In genomic region chr17:68606451-68607307, GRCh38 we compare ENCODE assay signal across 24 cellular contexts. TPM values are rescaled to one million over a fixed set of nuclear protein-coding genes. Genes with fewer than 3 reads are reported as not detected.
"Had no signal": no experiment of that assay in that cellular context is flagged by ENCODE, and none has a peak within 500 bp of the region (broad histone marks: within the 10 kb centered on the region; RNA-seq: fewer than 3 reads in every experiment).

No MANE protein-coding gene starts in this region.

- H3K4me1 ChIP-seq: prostate gland, sigmoid colon, uterus had no signal

- H3K36me3 ChIP-seq: left lung, pancreas, prostate gland, sigmoid colon, spleen, suprapubic skin, thoracic aorta, tibial artery, uterus had no signal

- H3K27me3 ChIP-seq: pancreas, suprapubic skin, uterus had no signal

- H3K4me3 ChIP-seq: left lung, lung, mucosa of descending colon, pancreas, prostate gland, sigmoid colon, spleen, suprapubic skin, thoracic aorta, tibial artery, uterus had no signal

- DNase-seq: hippocampal formation; kidney glomerular epithelial cell; left cardiac atrium; left lung; midbrain; mucosa of descending colon; naive thymus-derived CD4-positive, alpha-beta T cell; pancreas; posterior cingulate gyrus; retina; right cardiac atrium; sigmoid colon; small intestine; spleen; stimulated activated CD4-positive, alpha-beta T cell treated with anti-CD3 and anti-CD28 coated beads, Interleukin-4, amount 100 ng/mL, for 24 hours; stimulated activated naive CD4-positive, alpha-beta T cell; tibial artery; uterus had no signal

- ATAC-seq: left cardiac atrium; left lung; mucosa of descending colon; naive thymus-derived CD4-positive, alpha-beta T cell; natural killer cell treated with Interleukin-12 subunit alpha and Interleukin-12 subunit beta and Interleukin-15 and Interleukin-18, amount 100 ng/mL, for 72 hours; pancreas; right cardiac atrium; stimulated activated effector memory CD8-positive, alpha-beta T cell treated with anti-CD3 and anti-CD28 coated beads, Interleukin-12 subunit alpha, Interleukin-12 subunit beta, amount 100 ng/mL, for 72 hours had no signal

- H3K27ac ChIP-seq: left lung, pancreas, prostate gland, sigmoid colon, spleen, suprapubic skin, thoracic aorta, tibial artery, uterus had no signal

- H3K9me3 ChIP-seq: pancreas, prostate gland had no signal

RNA-seq across cellular contexts. Expression of gene FAM20A, which starts 5.5 kb away (rescaled TPM):
- total RNA-seq: natural killer cell treated with Interleukin-12 subunit alpha and Interleukin-12 subunit beta and Interleukin-15 and Interleukin-18, amount 100 ng/mL, for 72 hours had no signal
